ENCODE assay signal across 8 cellular contexts in the genomic region with DNA sequence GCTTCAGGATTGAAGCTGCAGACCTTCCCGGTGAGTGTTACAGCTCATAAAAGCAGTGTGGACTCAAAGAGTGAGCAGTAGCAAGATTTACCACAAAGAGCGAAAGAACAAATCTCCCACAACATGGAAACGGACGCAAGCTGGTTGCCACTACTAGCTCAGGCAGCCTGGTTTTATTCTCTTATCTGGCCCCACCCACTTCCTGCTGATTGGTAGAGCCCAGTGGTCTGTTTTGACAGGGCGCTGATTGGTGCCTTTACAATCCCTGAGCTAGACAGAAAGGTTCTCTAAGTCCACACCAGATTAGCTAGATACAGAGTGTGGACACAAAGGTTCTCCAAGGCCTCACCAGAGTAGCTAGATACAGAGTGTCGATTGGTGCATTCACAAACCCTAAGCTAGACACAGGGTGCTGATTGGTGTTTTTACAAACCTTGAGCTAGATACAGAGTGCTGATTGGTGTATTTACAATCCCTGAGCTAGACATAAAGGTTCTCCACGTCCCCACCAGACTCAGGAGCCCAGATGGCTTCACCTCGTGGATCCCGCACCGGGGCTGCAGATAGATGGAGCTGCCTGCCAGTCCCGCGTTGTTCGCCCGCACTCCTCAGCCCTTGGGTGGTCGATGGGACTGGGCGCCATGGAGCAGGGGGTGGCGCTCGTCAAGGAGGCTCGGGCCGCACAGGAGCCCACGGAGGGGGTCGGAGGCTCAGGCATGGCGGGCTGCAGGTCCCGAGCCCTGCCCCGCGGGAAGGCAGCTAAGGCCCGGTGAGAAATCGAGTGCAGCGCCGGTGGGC.
A peak's percentile ranks its signal among the peaks of the same experiment; 100 is the strongest.
DNase-seq lines count a peak whose midpoint lies in the region; ATAC-seq, FAIRE-seq and TF ChIP-seq lines count a peak whose summit lies in the region.
"Not testable (repeated sequence)": the region's sequence is repeated elsewhere in the genome, so short reads cannot be mapped to it uniquely, and the experiment has no call there.

No MANE protein-coding gene starts in this region.

- TF ChIP-seq CTCF in PC-3 (conservative IDR thresholded peaks at IDR 0.05; ENCODE audit: low read depth, low read length); endothelial cell of umbilical vein (IDR thresholded peaks at IDR 0.05; ENCODE audit: extremely low read depth in 1 of 2, insufficient read depth in 1 of 2, low read depth in 1 of 2, low read length in 2 of 2); vagina (IDR thresholded peaks at IDR 0.05): not testable (repeated sequence)

- not testable (repeated sequence) for FAIRE-seq in endothelial cell of umbilical vein (lab: Jason Lieb, UNC)

- not testable (repeated sequence) for H3K27me3 ChIP-seq in CD8-positive, alpha-beta memory T cell (ENCODE audit: insufficient read depth, low read length, poor library complexity, severe bottlenecking); PC-3 (ENCODE audit: low read length); endothelial cell of umbilical vein (ENCODE audit: control insufficient read depth in 2 of 2, insufficient read depth in 2 of 2, low read length in 2 of 2); vagina

- intact Hi-C loops in PC-3 (cut with micrococcal nuclease) (loop anchor here (5.0 to 10.0 kb wide), 2 partner anchors 113 to 226 kb away; a partner anchor contains a TSS), endothelial cell of umbilical vein (cut with micrococcal nuclease) (loop anchor here (1.0 to 5.0 kb wide), 2 partner anchors 128 to 228 kb away; a partner anchor contains a TSS)
- intact Hi-C loops in vagina (cut with DNase I): not testable (repeated sequence)

- H3K9me2 ChIP-seq in PC-3 (replicated peaks; ENCODE audit: low read length): not testable (repeated sequence)

- H3K9me3 Mint-ChIP-seq in CD8-positive, alpha-beta memory T cell; activated CD4-positive, alpha-beta T cell treated with anti-CD3 and anti-CD28 coated beads, Interleukin-2, amount 10 ng/mL, durations not matched to agents 7 days and 5 days; activated naive CD8-positive, alpha-beta T cell treated with anti-CD3 and anti-CD28 coated beads, Interleukin-2, amount 10 ng/mL, durations not matched to agents 7 days and 5 days; memory B cell: not testable (repeated sequence)

- H3K4me3 ChIP-seq in CD8-positive, alpha-beta memory T cell (ENCODE audit: low read length); PC-3 (ENCODE audit: low read length); endothelial cell of umbilical vein (replicated peaks in 1 of 3; ENCODE audit: insufficient read depth in 1 of 3, low read depth in 1 of 3, low read length in 3 of 3): not testable (repeated sequence)
- H3K4me3 ChIP-seq in skin epidermis (peak overlapping the region in 6 of 7 experiments; percentile 6 to 27 (median 20)), vagina (peak overlapping the region; percentile 16 to 20)

- not testable (repeated sequence) for H3K36me3 ChIP-seq in CD8-positive, alpha-beta memory T cell (ENCODE audit: insufficient read depth, low read length); PC-3 (ENCODE audit: low read depth, low read length); endothelial cell of umbilical vein (ENCODE audit: control insufficient read depth in 2 of 2, extremely low read depth in 1 of 2, insufficient read depth in 2 of 2, low read length in 2 of 2); vagina

- H3K9me3 ChIP-seq in CD8-positive, alpha-beta memory T cell (ENCODE audit: low read length); PC-3 (ENCODE audit: low read length); endothelial cell of umbilical vein (replicated peaks; ENCODE audit: control insufficient read depth, insufficient read depth, low read length); vagina: not testable (repeated sequence)

- H3K4me1 Mint-ChIP-seq in CD8-positive, alpha-beta memory T cell: peaks cover 8 to 18% (median 16%) of the 10 kb centered on the region in 3 donors
- peaks cover 15% of the 10 kb centered on the region for H3K4me1 Mint-ChIP-seq in activated CD4-positive, alpha-beta T cell treated with anti-CD3 and anti-CD28 coated beads, Interleukin-2, amount 10 ng/mL, durations not matched to agents 7 days and 5 days
- H3K4me1 Mint-ChIP-seq in activated naive CD8-positive, alpha-beta T cell treated with anti-CD3 and anti-CD28 coated beads, Interleukin-2, amount 10 ng/mL, durations not matched to agents 7 days and 5 days: peaks cover 13% of the 10 kb centered on the region
- not testable (repeated sequence) for H3K4me1 Mint-ChIP-seq in memory B cell

- 0 out of 2 replicates have a peak overlapping the region, but pooled peaks have one; percentile 37 for H3K4me2 ChIP-seq in PC-3 (ENCODE audit: low read length)
- H3K4me2 ChIP-seq in endothelial cell of umbilical vein (ENCODE audit: insufficient read depth, low read length): not testable (repeated sequence)

- not testable (repeated sequence) for H3K9ac ChIP-seq in PC-3 (ENCODE audit: low read length); endothelial cell of umbilical vein (replicated peaks; ENCODE audit: extremely low read depth, insufficient read depth, low read length)

- TF ChIP-seq POLR2A in endothelial cell of umbilical vein (IDR thresholded peaks at IDR 0.05; ENCODE audit: low read depth, low read length); vagina (IDR thresholded peaks at IDR 0.05): not testable (repeated sequence)

- BruUV-seq in PC-3 (replicated peaks; lab: Mats Ljungman, UMichigan); endothelial cell of umbilical vein (replicated peaks; lab: Mats Ljungman, UMichigan): not testable (repeated sequence)

- peak in 2 of 5 donors; percentile 1 to 54 for DNase-seq in CD8-positive, alpha-beta memory T cell
- not testable (repeated sequence) for DNase-seq in PC-3; activated CD4-positive, alpha-beta T cell treated with anti-CD3 and anti-CD28 coated beads, Interleukin-2, amount 10 ng/mL, durations not matched to agents 7 days and 5 days; endothelial cell of umbilical vein (ENCODE audit: low read depth, low spot score); memory B cell (ENCODE audit: low spot score in 2 of 2); vagina (ENCODE audit: extremely low spot score in 2 of 2)
- DNase-seq in activated naive CD8-positive, alpha-beta T cell treated with anti-CD3 and anti-CD28 coated beads, Interleukin-2, amount 10 ng/mL, durations not matched to agents 7 days and 5 days: peak; percentile 38

- not testable (repeated sequence) for H3K4me1 ChIP-seq in CD8-positive, alpha-beta memory T cell (ENCODE audit: insufficient read depth, low read length); endothelial cell of umbilical vein (ENCODE audit: control insufficient read depth, extremely low read depth, insufficient read depth, low read length); vagina
- peaks cover 29% of the 10 kb centered on the region for H3K4me1 ChIP-seq in PC-3 (ENCODE audit: insufficient read depth, low read length)

- not testable (repeated sequence) for H3K9me1 ChIP-seq in endothelial cell of umbilical vein (replicated peaks; ENCODE audit: control insufficient read depth, extremely low read depth, insufficient read depth, low read length)

- not testable (repeated sequence) for H2AFZ ChIP-seq in PC-3 (ENCODE audit: low read length)
- H2AFZ ChIP-seq in endothelial cell of umbilical vein (ENCODE audit: low read depth, low read length): peak overlapping the region; percentile 33

- H3K27me3 Mint-ChIP-seq in CD8-positive, alpha-beta memory T cell: peaks cover 1 to 11% of the 10 kb centered on the region in 2 donors
- not testable (repeated sequence) for H3K27me3 Mint-ChIP-seq in activated CD4-positive, alpha-beta T cell treated with anti-CD3 and anti-CD28 coated beads, Interleukin-2, amount 10 ng/mL, durations not matched to agents 7 days and 5 days; activated naive CD8-positive, alpha-beta T cell treated with anti-CD3 and anti-CD28 coated beads, Interleukin-2, amount 10 ng/mL, durations not matched to agents 7 days and 5 days
- peaks cover 12% of the 10 kb centered on the region for H3K27me3 Mint-ChIP-seq in memory B cell

- not testable (repeated sequence) for H3K79me2 ChIP-seq in PC-3 (ENCODE audit: low read length); endothelial cell of umbilical vein (ENCODE audit: control insufficient read depth, insufficient read depth, low read length)

- not testable (repeated sequence) for H3K36me3 Mint-ChIP-seq in CD8-positive, alpha-beta memory T cell; activated CD4-positive, alpha-beta T cell treated with anti-CD3 and anti-CD28 coated beads, Interleukin-2, amount 10 ng/mL, durations not matched to agents 7 days and 5 days (ENCODE audit: low read depth); activated naive CD8-positive, alpha-beta T cell treated with anti-CD3 and anti-CD28 coated beads, Interleukin-2, amount 10 ng/mL, durations not matched to agents 7 days and 5 days; memory B cell

- POLR2A ChIA-PET in CD8-positive, alpha-beta memory T cell (lab: Charles Lee); PC-3 (lab: Charles Lee; ENCODE audit: unreplicated experiment); activated CD4-positive, alpha-beta T cell treated with anti-CD3 and anti-CD28 coated beads, Interleukin-2, amount 10 ng/mL, durations not matched to agents 7 days and 5 days (lab: Charles Lee); activated naive CD8-positive, alpha-beta T cell treated with anti-CD3 and anti-CD28 coated beads, Interleukin-2, amount 10 ng/mL, durations not matched to agents 7 days and 5 days (lab: Charles Lee); endothelial cell of umbilical vein (lab: Charles Lee): not testable (repeated sequence)

- not testable (repeated sequence) for H4K20me1 ChIP-seq in PC-3 (ENCODE audit: low read length); endothelial cell of umbilical vein (replicated peaks; ENCODE audit: control insufficient read depth, extremely low read depth, insufficient read depth, low read length)

- peak overlapping the region in 3 of 8 donors; percentile 2 to 68 (median 40) for H3K27ac Mint-ChIP-seq in CD8-positive, alpha-beta memory T cell
- H3K27ac Mint-ChIP-seq in activated CD4-positive, alpha-beta T cell treated with anti-CD3 and anti-CD28 coated beads, Interleukin-2, amount 10 ng/mL, durations not matched to agents 7 days and 5 days: peak overlapping the region; percentile 46
- peak overlapping the region; percentile 31 for H3K27ac Mint-ChIP-seq in activated naive CD8-positive, alpha-beta T cell treated with anti-CD3 and anti-CD28 coated beads, Interleukin-2, amount 10 ng/mL, durations not matched to agents 7 days and 5 days
- H3K27ac Mint-ChIP-seq in memory B cell: not testable (repeated sequence)

- H3K27ac ChIP-seq in CD8-positive, alpha-beta memory T cell (ENCODE audit: low read depth, low read length); vagina: not testable (repeated sequence)
- H3K27ac ChIP-seq in PC-3 (ENCODE audit: low read length) (0 out of 2 replicates have a peak overlapping the region, but pooled peaks have one; percentile 23), endothelial cell of umbilical vein (ENCODE audit: insufficient read depth, low read depth, low read length) (peak overlapping the region; percentile 65), skin epidermis (peak overlapping the region in 1 of 21 experiments; percentile 16)

- dilution Hi-C loops in endothelial cell of umbilical vein (cut with MboI; ENCODE audit: extremely low pct_ligation_motif_present, low sequenced_read_pairs): not testable (repeated sequence)

- not testable (repeated sequence) for ATAC-seq in PC-3; activated naive CD8-positive, alpha-beta T cell treated with anti-CD3 and anti-CD28 coated beads, Interleukin-2, amount 10 ng/mL, durations not matched to agents 7 days and 5 days (ENCODE audit: low read depth); memory B cell (ENCODE audit: low read depth)

- CTCF ChIA-PET in CD8-positive, alpha-beta memory T cell (lab: Charles Lee): interaction anchor here (1.6 kb wide), 1 partner anchor 125 kb away, joined by 3 read pairs; no protein-coding TSS in a partner anchor
- CTCF ChIA-PET in PC-3 (lab: Charles Lee): interaction anchor here (0.6 kb wide), 1 partner anchor 42 kb away, joined by 3 read pairs; no protein-coding TSS in a partner anchor
- CTCF ChIA-PET in activated CD4-positive, alpha-beta T cell treated with anti-CD3 and anti-CD28 coated beads, Interleukin-2, amount 10 ng/mL, durations not matched to agents 7 days and 5 days (lab: Charles Lee): interaction anchor here (2.0 kb wide), 1 partner anchor 36 kb away, joined by 4 read pairs; no protein-coding TSS in a partner anchor
- CTCF ChIA-PET in endothelial cell of umbilical vein (lab: Charles Lee): interaction anchor here (1.0 to 1.3 kb wide), 4 partner anchors 22 to 178 kb away, joined by 3 to 4 read pairs (median 4); no protein-coding TSS in a partner anchor

- H3F3A ChIP-seq in PC-3 (ENCODE audit: low read length, unreplicated experiment): not testable (repeated sequence)

- peak overlapping the region; percentile 68 to 89 (median 79) for H3K4me3 Mint-ChIP-seq in CD8-positive, alpha-beta memory T cell
- H3K4me3 Mint-ChIP-seq in activated CD4-positive, alpha-beta T cell treated with anti-CD3 and anti-CD28 coated beads, Interleukin-2, amount 10 ng/mL, durations not matched to agents 7 days and 5 days: peak overlapping the region; percentile 55
- H3K4me3 Mint-ChIP-seq in activated naive CD8-positive, alpha-beta T cell treated with anti-CD3 and anti-CD28 coated beads, Interleukin-2, amount 10 ng/mL, durations not matched to agents 7 days and 5 days: peak overlapping the region; percentile 67
- H3K4me3 Mint-ChIP-seq in memory B cell: peak overlapping the region; percentile 59
